ENCODE assay signal across 14 cellular contexts in genomic region chr4:95304898-95305297, GRCh38.
DNase-seq lines count a peak whose midpoint lies in the region; ATAC-seq and TF ChIP-seq lines count a peak whose summit lies in the region.
"Had no signal": no experiment of that assay in that cellular context is flagged by ENCODE, and none has a peak within 500 bp of the region (broad histone marks: within the 10 kb centered on the region; RNA-seq: fewer than 3 reads in every experiment).

No MANE protein-coding gene starts in this region.

- H3K9me3 ChIP-seq in upper lobe of right lung (no peaks in the 10 kb centered on the region), ascending aorta (no peaks in the 10 kb centered on the region)
- H3K9me3 ChIP-seq: Peyer's patch had no signal

- H3K4me1 ChIP-seq in upper lobe of right lung (no peaks in the 10 kb centered on the region), ascending aorta (peaks cover 0 to 5% of the 10 kb centered on the region in 2 donors)
- H3K4me1 ChIP-seq: Peyer's patch had no signal

- H3K36me3 ChIP-seq in upper lobe of right lung (no peaks in the 10 kb centered on the region), ascending aorta (peaks cover 0 to 10% of the 10 kb centered on the region in 2 donors)
- H3K36me3 ChIP-seq: Peyer's patch had no signal

- TF ChIP-seq CTCF in upper lobe of right lung (IDR thresholded peaks at IDR 0.05) (no peak), ascending aorta (IDR thresholded peaks at IDR 0.05) (no peak)

- peak overlapping the region; percentile 90 for H3K27ac ChIP-seq in caudate nucleus (ENCODE audit: low read depth, low read length)
- no peak overlapping the region for H3K27ac ChIP-seq in upper lobe of right lung
- no peak overlapping the region for H3K27ac ChIP-seq in ascending aorta
- H3K27ac ChIP-seq: Peyer's patch had no signal

- ATAC-seq in Right ventricle myocardium superior (ENCODE audit: poor library complexity), result peak; percentile 93
- ATAC-seq in left cardiac atrium, result no peak
- ATAC-seq in upper lobe of right lung, result peak; percentile 95
- ATAC-seq in GM18517 (IDR thresholded peaks at IDR 0.05; ENCODE audit: unreplicated experiment), result no peak
- ATAC-seq: natural killer cell had no signal

- H3K4me3 ChIP-seq in upper lobe of right lung (no peak overlapping the region), ascending aorta (no peak overlapping the region)
- H3K4me3 ChIP-seq: Peyer's patch had no signal

- intact Hi-C loops in Right ventricle myocardium superior (cut with DNase I), result no loop called here
- intact Hi-C loops in left cardiac atrium (cut with DNase I), result no loop called here
- intact Hi-C loops in upper lobe of right lung (cut with DNase I), result no loop called here
- intact Hi-C loops in ascending aorta (cut with DNase I), result no loop called here

- DNase-seq in Right ventricle myocardium superior, result no peak
- no peak for DNase-seq in left cardiac atrium
- DNase-seq in caudate nucleus (lab: John Stamatoyannopoulos, UW), result peak in 13 of 61 donors; percentile 1 to 62 (median 19)
- DNase-seq in kidney glomerular epithelial cell (lab: John Stamatoyannopoulos, UW), result peak; percentile 37
- DNase-seq in upper lobe of right lung, result no peak
- DNase-seq in ascending aorta (ENCODE audit: low spot score in 2 of 2), result no peak
- no peak for DNase-seq in GM03348 (ENCODE audit: low spot score)
- DNase-seq: activated CD4-positive, CD25-positive, alpha-beta regulatory T cell treated with anti-CD3 and anti-CD28 coated beads, Interleukin-2, amount 50 U/mL, for 72 hours; cortex of kidney; natural killer cell; NCI-H2107; Peyer's patch; stimulated activated CD4-positive, alpha-beta T cell treated with anti-CD3 and anti-CD28 coated beads, Interleukin-15, amount 100 ng/mL, for 24 hours had no signal

- H3K27me3 ChIP-seq in upper lobe of right lung (no peaks in the 10 kb centered on the region), ascending aorta (no peaks in the 10 kb centered on the region)
- H3K27me3 ChIP-seq: Peyer's patch had no signal

Comparison
In these comparisons a context has a peak if more than half of its experiments do, and no peak if none do; other contexts are left out.
1. ATAC-seq: peak in Right ventricle myocardium superior (single experiment) and upper lobe of right lung (single experiment); none in left cardiac atrium (0 of 2) and GM18517 (single experiment).